Comparison of ENCODE assay signal across 9 cellular contexts in genomic region chr7:29878081-29878688, GRCh38.
DNase-seq lines count a peak whose midpoint lies in the region; ATAC-seq and TF ChIP-seq lines count a peak whose summit lies in the region.
"Had no signal": no experiment of that assay in that cellular context is flagged by ENCODE, and none has a peak within 500 bp of the region (broad histone marks: within the 10 kb centered on the region; RNA-seq: fewer than 3 reads in every experiment).

No MANE protein-coding gene starts in this region.

- TF ChIP-seq CTCF in GM23338 (conservative IDR thresholded peaks at IDR 0.05; ENCODE audit: low read depth in 2 of 2), result peak; percentile 47 to 59
- peak; percentile 72 for TF ChIP-seq CTCF in osteocyte (IDR thresholded peaks at IDR 0.05)

- peaks cover 16% of the 10 kb centered on the region for H3K4me1 ChIP-seq in GM23338 (ENCODE audit: insufficient read depth)

- no peaks in the 10 kb centered on the region for H3K27me3 ChIP-seq in GM23338 (ENCODE audit: insufficient read depth)

- H3K27me3 Mint-ChIP-seq in GM23338 (ENCODE audit: insufficient read depth, low read depth, poor library complexity), result peaks cover 4% of the 10 kb centered on the region
- H3K27me3 Mint-ChIP-seq in effector memory CD8-positive, alpha-beta T cell, result peaks cover 22 to 48% of the 10 kb centered on the region in 2 donors
- H3K27me3 Mint-ChIP-seq in osteocyte (ENCODE audit: unreplicated experiment), result peaks cover 38% of the 10 kb centered on the region

- no peak overlapping the region for H3K27ac Mint-ChIP-seq in GM23338
- H3K27ac Mint-ChIP-seq in effector memory CD8-positive, alpha-beta T cell, result no peak overlapping the region
- H3K27ac Mint-ChIP-seq in osteocyte (ENCODE audit: unreplicated experiment), result no peak overlapping the region

- no peaks in the 10 kb centered on the region for H3K79me2 ChIP-seq in GM23338 (replicated peaks; ENCODE audit: insufficient read depth)

- H3K4me3 Mint-ChIP-seq in GM23338, result no peak overlapping the region
- no peak overlapping the region for H3K4me3 Mint-ChIP-seq in effector memory CD8-positive, alpha-beta T cell
- no peak overlapping the region for H3K4me3 Mint-ChIP-seq in osteocyte (ENCODE audit: unreplicated experiment)

- no peaks in the 10 kb centered on the region for H3K9me3 Mint-ChIP-seq in GM23338
- no peaks in the 10 kb centered on the region for H3K9me3 Mint-ChIP-seq in effector memory CD8-positive, alpha-beta T cell
- no peaks in the 10 kb centered on the region for H3K9me3 Mint-ChIP-seq in osteocyte (ENCODE audit: unreplicated experiment)

- H3K36me3 Mint-ChIP-seq in GM23338 (ENCODE audit: low read depth) (no peaks in the 10 kb centered on the region), osteocyte (ENCODE audit: unreplicated experiment) (no peaks in the 10 kb centered on the region)
- no peaks in the 10 kb centered on the region for H3K36me3 Mint-ChIP-seq in effector memory CD8-positive, alpha-beta T cell (ENCODE audit: insufficient read depth)

- no peak overlapping the region for H3K4me3 ChIP-seq in GM23338
- H3K4me3 ChIP-seq: BLaER1 treated with 17β-estradiol and CSF1 and Interleukin-3, amounts not matched to agents 10 nM and 100 nM had no signal

- H4K20me1 ChIP-seq in GM23338 (replicated peaks; ENCODE audit: insufficient read depth), result no peaks in the 10 kb centered on the region
- H4K20me1 ChIP-seq: BLaER1 treated with 17β-estradiol and CSF1 and Interleukin-3, amounts not matched to agents 10 nM and 100 nM had no signal

- no peaks in the 10 kb centered on the region for H3K9me2 ChIP-seq in GM23338 (ENCODE audit: insufficient read depth)

- H3K4me1 Mint-ChIP-seq in GM23338 (peaks cover 17% of the 10 kb centered on the region), osteocyte (ENCODE audit: unreplicated experiment) (peaks cover 4% of the 10 kb centered on the region)
- H3K4me1 Mint-ChIP-seq in effector memory CD8-positive, alpha-beta T cell (ENCODE audit: low read depth in 2 of 2), result peaks cover 3 to 4% of the 10 kb centered on the region in 2 donors

- no peak overlapping the region for H2AFZ ChIP-seq in GM23338

- H3K27ac ChIP-seq in GM23338 (ENCODE audit: low read depth), result no peak overlapping the region
- H3K27ac ChIP-seq: BLaER1 treated with 17β-estradiol and CSF1 and Interleukin-3, amounts not matched to agents 10 nM and 100 nM had no signal

- 0 out of 2 replicates have a peak, but pooled peaks cover under 1% of the 10 kb centered on the region for H3F3A ChIP-seq in GM23338 (replicated peaks; ENCODE audit: low read depth)

- no peaks in the 10 kb centered on the region for H3K36me3 ChIP-seq in GM23338 (ENCODE audit: insufficient read depth)
- H3K36me3 ChIP-seq: BLaER1 treated with 17β-estradiol and CSF1 and Interleukin-3, amounts not matched to agents 10 nM and 100 nM had no signal

- DNase-seq in NCI-H1105 treated with DMSO at 0.1 percent for 48 hours (lab: John Stamatoyannopoulos, UW), result peak; percentile 60
- DNase-seq in NCI-H1105 (lab: John Stamatoyannopoulos, UW), result no peak
- DNase-seq in GM23338 (ENCODE audit: low spot score), result peak; percentile 43
- DNase-seq in RKO (ENCODE audit: low spot score), result peak; percentile 46
- DNase-seq in effector memory CD8-positive, alpha-beta T cell, result peak; percentile 4 to 35 (median 12)
- DNase-seq in osteocyte (ENCODE audit: extremely low spot score, unreplicated experiment), result no peak

- H3K4me2 ChIP-seq in GM23338, result no peak overlapping the region

- ATAC-seq in GM23338, result no peak
- no peak for ATAC-seq in effector memory CD8-positive, alpha-beta T cell (replicated peaks)
- ATAC-seq in activated CD4-positive, CD25-positive, alpha-beta regulatory T cell treated with anti-CD3 and anti-CD28 coated beads, Interleukin-2, amount 50 U/mL, for 24 hours, result no peak
- ATAC-seq in GM18867 (IDR thresholded peaks at IDR 0.05; ENCODE audit: unreplicated experiment), result no peak

TF ChIP-seq in GM23338, 12 proteins besides CTCF, POLR2A, EP300 and RAD21 (continues in another document):
- TF ChIP-seq ZNF462 (CRISPR knock-in tag; IDR thresholded peaks at IDR 0.05), result no peak
- TF ChIP-seq, protein P1, sequence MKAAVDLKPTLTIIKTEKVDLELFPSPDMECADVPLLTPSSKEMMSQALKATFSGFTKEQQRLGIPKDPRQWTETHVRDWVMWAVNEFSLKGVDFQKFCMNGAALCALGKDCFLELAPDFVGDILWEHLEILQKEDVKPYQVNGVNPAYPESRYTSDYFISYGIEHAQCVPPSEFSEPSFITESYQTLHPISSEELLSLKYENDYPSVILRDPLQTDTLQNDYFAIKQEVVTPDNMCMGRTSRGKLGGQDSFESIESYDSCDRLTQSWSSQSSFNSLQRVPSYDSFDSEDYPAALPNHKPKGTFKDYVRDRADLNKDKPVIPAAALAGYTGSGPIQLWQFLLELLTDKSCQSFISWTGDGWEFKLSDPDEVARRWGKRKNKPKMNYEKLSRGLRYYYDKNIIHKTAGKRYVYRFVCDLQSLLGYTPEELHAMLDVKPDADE (IDR thresholded peaks at IDR 0.05), result no peak

Comparison
In these comparisons a context has a peak if more than half of its experiments do, and no peak if none do; other contexts are left out.
1. DNase-seq: peak in NCI-H1105 treated with DMSO at 0.1 percent for 48 hours (single experiment), GM23338 (single experiment), RKO (single experiment) and effector memory CD8-positive, alpha-beta T cell (3 of 3); none in NCI-H1105 (single experiment) and osteocyte (single experiment).